Comparison of ENCODE assay signal across 11 cellular contexts in the genomic region with DNA sequence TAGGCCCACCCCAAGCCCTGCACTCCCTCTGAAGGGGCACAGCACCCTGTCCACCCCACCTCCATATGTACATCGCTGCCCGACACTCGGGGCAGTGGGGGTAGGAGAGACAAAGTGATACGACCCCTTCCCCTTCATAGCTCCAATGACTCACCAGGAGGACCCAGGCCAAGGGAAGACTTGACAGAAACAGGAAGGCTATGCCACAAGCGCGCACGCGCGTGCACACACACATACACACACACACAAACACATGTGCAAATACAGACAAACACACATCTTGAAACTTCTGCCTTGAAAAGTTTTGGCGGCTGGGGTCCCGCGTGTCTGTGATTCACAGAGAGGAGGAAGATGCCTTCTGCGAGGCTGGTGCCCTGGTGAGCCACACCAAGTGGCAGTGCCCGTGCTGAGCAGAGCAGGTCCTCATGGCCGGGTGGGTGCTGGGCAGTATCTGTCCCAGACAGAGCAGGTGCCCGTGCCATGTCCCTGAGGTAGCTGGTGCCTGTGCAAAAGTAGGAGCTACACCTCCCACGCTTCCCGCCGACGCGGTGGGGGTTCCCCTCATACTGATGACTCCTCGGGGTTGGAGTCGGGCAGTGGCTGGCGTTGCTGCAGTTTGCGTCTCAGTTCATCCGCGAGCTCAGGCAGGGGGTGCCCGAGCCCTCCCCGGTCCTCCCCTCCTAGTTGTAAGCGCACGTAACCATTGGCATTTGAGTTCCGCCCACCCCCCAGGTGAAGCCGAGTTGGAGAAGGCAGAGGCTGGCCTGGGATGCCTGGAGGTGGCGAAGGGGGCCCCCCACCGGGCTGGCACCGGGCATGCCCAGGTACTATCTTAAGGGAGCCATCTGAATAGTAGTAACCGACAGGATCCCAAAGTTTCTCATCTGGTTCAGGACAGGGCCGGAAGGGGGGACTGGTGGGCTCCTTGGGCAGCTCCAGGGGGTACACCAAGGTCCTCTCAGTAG. TPM values are rescaled to one million over a fixed set of nuclear protein-coding genes. Genes with fewer than 3 reads are reported as not detected.
A peak's percentile ranks its signal among the peaks of the same experiment; 100 is the strongest.
DNase-seq lines count a peak whose midpoint lies in the region; ATAC-seq and TF ChIP-seq lines count a peak whose summit lies in the region.
"Had no signal": no experiment of that assay in that cellular context is flagged by ENCODE, and none has a peak within 500 bp of the region (broad histone marks: within the 10 kb centered on the region; RNA-seq: fewer than 3 reads in every experiment).

No MANE protein-coding gene starts in this region.

- H3K79me2 ChIP-seq in neural cell (replicated peaks; ENCODE audit: insufficient read depth, low read length) = peaks cover 21% of the 10 kb centered on the region

- H3K27me3 ChIP-seq in neural cell (ENCODE audit: insufficient read depth, low read depth, low read length) = no peaks in the 10 kb centered on the region
- H3K27me3 ChIP-seq: pancreas had no signal

- peaks cover 49% of the 10 kb centered on the region for H3K4me1 Mint-ChIP-seq in stimulated activated naive CD8-positive, alpha-beta T cell treated with anti-CD3 and anti-CD28 coated beads, Interleukin-15, amount 100 ng/mL, for 72 hours
- H3K4me1 Mint-ChIP-seq in central memory CD8-positive, alpha-beta T cell = peaks cover 42% of the 10 kb centered on the region

- H2AFZ ChIP-seq in neural cell (ENCODE audit: low read depth, low read length) = no peak overlapping the region

- H3K9me2 ChIP-seq in neural cell (ENCODE audit: insufficient read depth, low read length) = no peaks in the 10 kb centered on the region

- peaks cover 34% of the 10 kb centered on the region for H3K36me3 Mint-ChIP-seq in central memory CD8-positive, alpha-beta T cell (ENCODE audit: insufficient read depth)

- ATAC-seq in stimulated activated naive CD8-positive, alpha-beta T cell treated with anti-CD3 and anti-CD28 coated beads, Interleukin-15, Interleukin-2, amounts not matched to agents 100 U/mL and 50 U/mL, for 24 hours = no peak
- no peak for ATAC-seq in stimulated activated naive CD8-positive, alpha-beta T cell treated with anti-CD3 and anti-CD28 coated beads, Interleukin-15, amount 100 ng/mL, for 72 hours
- no peak for ATAC-seq in central memory CD8-positive, alpha-beta T cell (replicated peaks; ENCODE audit: extremely low read depth, poor library complexity, severe bottlenecking)
- no peak for ATAC-seq in HG02981 (IDR thresholded peaks at IDR 0.05; ENCODE audit: unreplicated experiment)
- ATAC-seq: pancreas had no signal

- no peak overlapping the region for H3K4me3 ChIP-seq in neural cell (ENCODE audit: low read length)
- H3K4me3 ChIP-seq: HAP-1, pancreas had no signal

- no peaks in the 10 kb centered on the region for H3K9me3 Mint-ChIP-seq in stimulated activated naive CD8-positive, alpha-beta T cell treated with anti-CD3 and anti-CD28 coated beads, Interleukin-15, amount 100 ng/mL, for 72 hours
- no peaks in the 10 kb centered on the region for H3K9me3 Mint-ChIP-seq in central memory CD8-positive, alpha-beta T cell

- peaks cover 7% of the 10 kb centered on the region for H4K20me1 ChIP-seq in neural cell (ENCODE audit: insufficient read depth)

- no peak overlapping the region for H3K9ac ChIP-seq in neural cell (ENCODE audit: low read length)

- peaks cover 3% of the 10 kb centered on the region for H3F3A ChIP-seq in neural cell (ENCODE audit: insufficient read depth, low read length, poor library complexity, severe bottlenecking)

- H3K4me2 ChIP-seq in neural cell (ENCODE audit: low read length) = no peak overlapping the region

- no peak for TF ChIP-seq RAD21 in neural cell (conservative IDR thresholded peaks at IDR 0.05)

- H3K27ac Mint-ChIP-seq in stimulated activated naive CD8-positive, alpha-beta T cell treated with anti-CD3 and anti-CD28 coated beads, Interleukin-15, amount 100 ng/mL, for 72 hours = no peak overlapping the region
- H3K27ac Mint-ChIP-seq in central memory CD8-positive, alpha-beta T cell (ENCODE audit: low read depth) = no peak overlapping the region

- peak; percentile 46 for DNase-seq in stimulated activated naive CD8-positive, alpha-beta T cell treated with anti-CD3 and anti-CD28 coated beads, Interleukin-15, Interleukin-2, amounts not matched to agents 100 U/mL and 50 U/mL, for 24 hours
- DNase-seq in stimulated activated naive CD8-positive, alpha-beta T cell treated with anti-CD3 and anti-CD28 coated beads, Interleukin-15, amount 100 ng/mL, for 72 hours = no peak
- DNase-seq in central memory CD8-positive, alpha-beta T cell (ENCODE audit: low spot score in 2 of 2) = no peak
- DNase-seq in NCI-H446 treated with DMSO at 0.1 percent for 48 hours (lab: John Stamatoyannopoulos, UW) = no peak
- DNase-seq in COLO829 (ENCODE audit: low spot score) = no peak
- no peak for DNase-seq in effector CD4-positive, alpha-beta T cell

- H3K4me3 Mint-ChIP-seq in stimulated activated naive CD8-positive, alpha-beta T cell treated with anti-CD3 and anti-CD28 coated beads, Interleukin-15, amount 100 ng/mL, for 72 hours = peak overlapping the region in 1 of 2 donors; percentile 28
- H3K4me3 Mint-ChIP-seq in central memory CD8-positive, alpha-beta T cell = peak overlapping the region; percentile 14

- TF ChIP-seq EP300 in neural cell (conservative IDR thresholded peaks at IDR 0.05; ENCODE audit: poor library complexity, severe bottlenecking) = no peak

- no peaks in the 10 kb centered on the region for H3K36me3 ChIP-seq in neural cell (ENCODE audit: insufficient read depth, low read length)

- no peak for TF ChIP-seq CTCF in neural cell (IDR thresholded peaks at IDR 0.05; ENCODE audit: poor library complexity, severe bottlenecking)

- H3K27ac ChIP-seq in neural cell (ENCODE audit: low read length) = no peak overlapping the region
- H3K27ac ChIP-seq: C4-2B, pancreas had no signal

- H3K9me3 ChIP-seq in neural cell (ENCODE audit: low read length) = no peaks in the 10 kb centered on the region
- H3K9me3 ChIP-seq: HAP-1, pancreas had no signal

- H3K27me3 Mint-ChIP-seq in stimulated activated naive CD8-positive, alpha-beta T cell treated with anti-CD3 and anti-CD28 coated beads, Interleukin-15, amount 100 ng/mL, for 72 hours = no peaks in the 10 kb centered on the region
- H3K27me3 Mint-ChIP-seq in central memory CD8-positive, alpha-beta T cell = no peaks in the 10 kb centered on the region

TF ChIP-seq in neural cell, 6 proteins besides CTCF, POLR2A, EP300 and RAD21:
- TF ChIP-seq POLR2AphosphoS5 (IDR thresholded peaks at IDR 0.05) (peak; percentile 15), MXI1 (conservative IDR thresholded peaks at IDR 0.05; ENCODE audit: poor library complexity, severe bottlenecking) (no peak)
TF ChIP-seq in neural cell: peak in this region for 1.

RNA-seq across cellular contexts. Expression of a gene that starts 2.5 kb away (rescaled TPM):
- polyA plus RNA-seq in neural cell = 30.7 and 39.0 TPM in 2 replicates
- 15.3 and 18.2 TPM in 2 replicates for polyA minus RNA-seq in neural cell

RNA-seq across cellular contexts. Expression of a gene that starts 9.5 kb away (rescaled TPM):
- polyA plus RNA-seq in neural cell = 88.7 and 101 TPM in 2 replicates
- polyA minus RNA-seq in neural cell = 87.4 and 111 TPM in 2 replicates

RNA-seq across cellular contexts. Expression of a gene that starts 16.5 kb away (rescaled TPM):
- 12.1 and 17.7 TPM in 2 replicates for polyA plus RNA-seq in neural cell
- 13.4 and 16.6 TPM in 2 replicates for polyA minus RNA-seq in neural cell

RNA-seq across cellular contexts. Expression of a gene that starts 44.3 kb away (rescaled TPM):
- 9.5 and 9.6 TPM in 2 replicates for polyA plus RNA-seq in neural cell
- 15.7 and 19.2 TPM in 2 replicates for polyA minus RNA-seq in neural cell
